Comparison of ENCODE assay signal across 13 cellular contexts in genomic region chr14:51004352-51004800, GRCh38.
A peak's percentile ranks its signal among the peaks of the same experiment; 100 is the strongest.
DNase-seq lines count a peak whose midpoint lies in the region; ATAC-seq and TF ChIP-seq lines count a peak whose summit lies in the region.
"Had no signal": no experiment of that assay in that cellular context is flagged by ENCODE, and none has a peak within 500 bp of the region (broad histone marks: within the 10 kb centered on the region; RNA-seq: fewer than 3 reads in every experiment).

No MANE protein-coding gene starts in this region.

- peaks cover 28% of the 10 kb centered on the region for H3K36me3 Mint-ChIP-seq in brain
- no peaks in the 10 kb centered on the region for H3K36me3 Mint-ChIP-seq in activated CD8-positive, alpha-beta T cell treated with anti-CD3 and anti-CD28 coated beads for 36 hours (ENCODE audit: low read depth)
- H3K36me3 Mint-ChIP-seq: CD8-positive, alpha-beta T cell had no signal

- H3K4me3 Mint-ChIP-seq in brain = peak overlapping the region in 2 of 5 experiments; percentile 4 to 54
- H3K4me3 Mint-ChIP-seq in activated CD8-positive, alpha-beta T cell treated with anti-CD3 and anti-CD28 coated beads for 36 hours = no peak overlapping the region
- H3K4me3 Mint-ChIP-seq: CD8-positive, alpha-beta T cell had no signal

- ATAC-seq in mucosa of descending colon = peak; percentile 82
- ATAC-seq in GM21515 (IDR thresholded peaks at IDR 0.05; ENCODE audit: unreplicated experiment) = no peak
- ATAC-seq in GM18861 (IDR thresholded peaks at IDR 0.05; ENCODE audit: unreplicated experiment) = no peak
- ATAC-seq in HG02885 (IDR thresholded peaks at IDR 0.05; ENCODE audit: poor library complexity, unreplicated experiment) = no peak
- ATAC-seq in activated CD8-positive, alpha-beta T cell treated with anti-CD3 and anti-CD28 coated beads for 36 hours = no peak
- ATAC-seq: CD8-positive, alpha-beta T cell had no signal

- intact Hi-C loops in mucosa of descending colon (cut with DNase I, micrococcal nuclease) = no loop called here
- intact Hi-C loops in activated CD8-positive, alpha-beta T cell treated with anti-CD3 and anti-CD28 coated beads for 36 hours (cut with micrococcal nuclease) = no loop called here

- no peaks in the 10 kb centered on the region for H3K9me3 ChIP-seq in mucosa of descending colon

- POLR2A ChIA-PET in activated CD8-positive, alpha-beta T cell treated with anti-CD3 and anti-CD28 coated beads for 36 hours (lab: Charles Lee) = no interaction called here

- H3K4me1 Mint-ChIP-seq in brain = peaks cover 76% of the 10 kb centered on the region
- peaks cover 6% of the 10 kb centered on the region for H3K4me1 Mint-ChIP-seq in activated CD8-positive, alpha-beta T cell treated with anti-CD3 and anti-CD28 coated beads for 36 hours (ENCODE audit: low read depth)

- peaks cover 0 to 2% (median 0%) of the 10 kb centered on the region in 5 experiments for H3K9me3 Mint-ChIP-seq in brain
- H3K9me3 Mint-ChIP-seq in activated CD8-positive, alpha-beta T cell treated with anti-CD3 and anti-CD28 coated beads for 36 hours = no peaks in the 10 kb centered on the region
- H3K9me3 Mint-ChIP-seq: CD8-positive, alpha-beta T cell had no signal

- peak overlapping the region; percentile 41 to 98 (median 97) for H3K27ac Mint-ChIP-seq in brain
- H3K27ac Mint-ChIP-seq in activated CD8-positive, alpha-beta T cell treated with anti-CD3 and anti-CD28 coated beads for 36 hours = no peak overlapping the region
- H3K27ac Mint-ChIP-seq: CD8-positive, alpha-beta T cell had no signal

- H3K36me3 ChIP-seq in mucosa of descending colon (ENCODE audit: low read depth) = no peaks in the 10 kb centered on the region

- TF ChIP-seq CTCF in NB4 (IDR thresholded peaks at IDR 0.05; ENCODE audit: low read depth, low read length) (no peak), brain (conservative IDR thresholded peaks at IDR 0.05) (no peak), mucosa of descending colon (IDR thresholded peaks at IDR 0.05) (no peak)
- TF ChIP-seq CTCF in activated CD8-positive, alpha-beta T cell treated with anti-CD3 and anti-CD28 coated beads for 36 hours (IDR thresholded peaks at IDR 0.05) = no peak

- no peaks in the 10 kb centered on the region for H3K27me3 Mint-ChIP-seq in brain
- no peaks in the 10 kb centered on the region for H3K27me3 Mint-ChIP-seq in activated CD8-positive, alpha-beta T cell treated with anti-CD3 and anti-CD28 coated beads for 36 hours

- CTCF ChIA-PET in activated CD8-positive, alpha-beta T cell treated with anti-CD3 and anti-CD28 coated beads for 36 hours (lab: Charles Lee) = no interaction called here

- H3K4me1 ChIP-seq in mucosa of descending colon (ENCODE audit: low read depth) = no peaks in the 10 kb centered on the region

- H3K4me3 ChIP-seq in NB4 (ENCODE audit: low read depth, low read length) = no peak overlapping the region
- H3K4me3 ChIP-seq in mucosa of descending colon = no peak overlapping the region

- TF ChIP-seq POLR2A in NB4 (IDR thresholded peaks at IDR 0.05; ENCODE audit: extremely low read depth, insufficient read length) = no peak

- DNase-seq in AML-193 (lab: John Stamatoyannopoulos, UW) = peak; percentile 11 to 17
- peak; percentile 56 for DNase-seq in NB4 (ENCODE audit: low read depth)
- no peak for DNase-seq in mucosa of descending colon
- no peak for DNase-seq in activated CD8-positive, alpha-beta T cell treated with anti-CD3 and anti-CD28 coated beads for 36 hours
- DNase-seq: activated CD8-positive, alpha-beta memory T cell treated with anti-CD3 and anti-CD28 coated beads, Interleukin-2, amount 50 U/mL, for 4 hours; anterior cingulate cortex; CD8-positive, alpha-beta T cell; stimulated activated CD4-positive, alpha-beta T cell treated with anti-CD3 and anti-CD28 coated beads, Interleukin-4, amount 100 ng/mL, for 4 hours; T1000 had no signal

Comparison
In these comparisons a context has a peak if more than half of its experiments do, and no peak if none do; other contexts are left out.
1. DNase-seq: peak in AML-193 (2 of 2) and NB4 (single experiment); none in mucosa of descending colon (0 of 3) and activated CD8-positive, alpha-beta T cell treated with anti-CD3 and anti-CD28 coated beads for 36 hours (single experiment).